In genomic region chr20:2822073-2822472, GRCh38 we compare ENCODE assay signal across 12 cellular contexts. TPM values are rescaled to one million over a fixed set of nuclear protein-coding genes. Genes with fewer than 3 reads are reported as not detected.
DNase-seq lines count a peak whose midpoint lies in the region; ATAC-seq and TF ChIP-seq lines count a peak whose summit lies in the region.
"Had no signal": no experiment of that assay in that cellular context is flagged by ENCODE, and none has a peak within 500 bp of the region (broad histone marks: within the 10 kb centered on the region; RNA-seq: fewer than 3 reads in every experiment).

No MANE protein-coding gene starts in this region.

- intact Hi-C loops in testis (cut with DNase I; ENCODE audit: low total_unique reads) = no loop called here

- no peak overlapping the region for H3K27ac ChIP-seq in effector memory CD4-positive, alpha-beta T cell (ENCODE audit: insufficient read depth, low read length, poor library complexity, severe bottlenecking)
- no peak overlapping the region for H3K27ac ChIP-seq in testis
- H3K27ac ChIP-seq: VCaP had no signal

- 25 to 40% methylated on average over 3 to 5 of the region's 5 CpGs for WGBS in testis, 2 donors

- peaks cover 24% of the 10 kb centered on the region for H3K4me1 ChIP-seq in effector memory CD4-positive, alpha-beta T cell (ENCODE audit: control insufficient read depth, insufficient read depth, low read length, poor library complexity, severe bottlenecking)
- peaks cover 11% of the 10 kb centered on the region for H3K4me1 ChIP-seq in testis

- H3K27ac Mint-ChIP-seq in T-helper 1 cell treated with Interleukin-12 subunit alpha and Interleukin-12 subunit beta and Interleukin-4 antibody, amounts not matched to agents 30 μg/mL and 1 μg/mL, for 36 hours = peak overlapping the region; percentile 36

- H3K4me3 ChIP-seq in effector memory CD4-positive, alpha-beta T cell (ENCODE audit: insufficient read depth, low read depth, low read length, poor library complexity, severe bottlenecking) = peak overlapping the region; percentile 17
- H3K4me3 ChIP-seq in testis = no peak overlapping the region
- no peak overlapping the region for H3K4me3 ChIP-seq in MG63

- DNase-seq in activated T-cell treated with anti-CD3 and anti-CD28 coated beads, Interleukin-2, amount 50 U/mL, for 1 hour = peak; percentile 56
- DNase-seq in activated T-cell treated with anti-CD3 and anti-CD28 coated beads for 4 hours (no peak), testis (peak; percentile 12), MG63 (no peak), epidermal melanocyte (ENCODE audit: insufficient read length, low spot score) (no peak)
- DNase-seq in effector memory CD4-positive, alpha-beta T cell = peak; percentile 22 to 27 (median 24)
- DNase-seq: C1 segment of cervical spinal cord, NCI-H446 had no signal

- peaks cover 53% of the 10 kb centered on the region for H3K27me3 Mint-ChIP-seq in T-helper 1 cell treated with Interleukin-12 subunit alpha and Interleukin-12 subunit beta and Interleukin-4 antibody, amounts not matched to agents 30 μg/mL and 1 μg/mL, for 36 hours (ENCODE audit: low read depth)

- peaks cover under 1% of the 10 kb centered on the region for H3K36me3 Mint-ChIP-seq in T-helper 1 cell treated with Interleukin-12 subunit alpha and Interleukin-12 subunit beta and Interleukin-4 antibody, amounts not matched to agents 30 μg/mL and 1 μg/mL, for 36 hours (ENCODE audit: low read depth)

- H3K9me3 Mint-ChIP-seq in T-helper 1 cell treated with Interleukin-12 subunit alpha and Interleukin-12 subunit beta and Interleukin-4 antibody, amounts not matched to agents 30 μg/mL and 1 μg/mL, for 36 hours = no peaks in the 10 kb centered on the region

- peaks cover 26% of the 10 kb centered on the region for H3K4me1 Mint-ChIP-seq in T-helper 1 cell treated with Interleukin-12 subunit alpha and Interleukin-12 subunit beta and Interleukin-4 antibody, amounts not matched to agents 30 μg/mL and 1 μg/mL, for 36 hours (ENCODE audit: low read depth)

- TF ChIP-seq POLR2A in testis (IDR thresholded peaks at IDR 0.05) = no peak

- no peak for ATAC-seq in HG03342 (IDR thresholded peaks at IDR 0.05; ENCODE audit: unreplicated experiment)

- H3K4me3 Mint-ChIP-seq in T-helper 1 cell treated with Interleukin-12 subunit alpha and Interleukin-12 subunit beta and Interleukin-4 antibody, amounts not matched to agents 30 μg/mL and 1 μg/mL, for 36 hours = peak overlapping the region; percentile 28

- no peak for TF ChIP-seq CTCF in testis (IDR thresholded peaks at IDR 0.05)

- H3K9me3 ChIP-seq in effector memory CD4-positive, alpha-beta T cell (ENCODE audit: control insufficient read depth, low read length) = no peaks in the 10 kb centered on the region
- H3K9me3 ChIP-seq in testis = no peaks in the 10 kb centered on the region
- H3K9me3 ChIP-seq in MG63 = no peaks in the 10 kb centered on the region

- no peaks in the 10 kb centered on the region for H3K27me3 ChIP-seq in effector memory CD4-positive, alpha-beta T cell (replicated peaks; ENCODE audit: control insufficient read depth, insufficient read depth, low read length, poor library complexity, severe bottlenecking)
- no peaks in the 10 kb centered on the region for H3K27me3 ChIP-seq in testis
- peaks cover 10% of the 10 kb centered on the region for H3K27me3 ChIP-seq in MG63

- H3K36me3 ChIP-seq in effector memory CD4-positive, alpha-beta T cell (ENCODE audit: control insufficient read depth, insufficient read depth, low read length) = no peaks in the 10 kb centered on the region
- H3K36me3 ChIP-seq in testis (ENCODE audit: low read depth, missing control alignments) (no peaks in the 10 kb centered on the region), MG63 (no peaks in the 10 kb centered on the region)

RNA-seq across cellular contexts. Expression of gene TMEM239, which starts 5.9 kb away (rescaled TPM):
- total RNA-seq in testis = 100 to 1,000 TPM in 1 of 2 donors, 10 to 100 TPM in 1; 39.0 to 133 TPM
- polyA plus RNA-seq in testis (ENCODE audit: insufficient read depth, low read depth, low replicate concordance) = 77.3 TPM
- not detected in 2 replicates for total RNA-seq in MG63 (2014; rRNA removed; shearing (Covaris generic); ENCODE audit: low replicate concordance)
- total RNA-seq: pulmonary artery endothelial cell had no signal

RNA-seq across cellular contexts. Expression of gene C20orf141, which starts 7.3 kb away (rescaled TPM):
- 100 to 1,000 TPM in 1 of 2 donors, 10 to 100 TPM in 1; 53.6 to 177 TPM for total RNA-seq in testis
- polyA plus RNA-seq in testis (ENCODE audit: insufficient read depth, low read depth, low replicate concordance) = 154 TPM
- not detected in 2 replicates for total RNA-seq in MG63 (2014; rRNA removed; shearing (Covaris generic); ENCODE audit: low replicate concordance)
- total RNA-seq: pulmonary artery endothelial cell had no signal

RNA-seq across cellular contexts. Expression of gene PCED1A, which starts 18.4 kb away (rescaled TPM):
- total RNA-seq in testis = 10 to 100 TPM; 46.0 to 51.1 TPM
- polyA plus RNA-seq in testis (ENCODE audit: insufficient read depth, low read depth, low replicate concordance) = 20.8 TPM
- 4.7 and 7.9 TPM in 2 replicates for total RNA-seq in MG63 (2014; rRNA removed; shearing (Covaris generic); ENCODE audit: low replicate concordance)

RNA-seq across cellular contexts. Expression of gene VPS16, which starts 18.5 kb away (rescaled TPM):
- 10 to 100 TPM; 24.3 to 31.4 TPM for total RNA-seq in testis
- 27.3 TPM for polyA plus RNA-seq in testis (ENCODE audit: insufficient read depth, low read depth, low replicate concordance)
- 18.5 and 21.2 TPM in 2 replicates for total RNA-seq in MG63 (2014; rRNA removed; shearing (Covaris generic); ENCODE audit: low replicate concordance)

RNA-seq across cellular contexts. Expression of gene CPXM1, which starts 21.6 kb away (rescaled TPM):
- 1 to 10 TPM; 3.5 to 8.6 TPM for total RNA-seq in testis
- 25.2 TPM for polyA plus RNA-seq in testis (ENCODE audit: insufficient read depth, low read depth, low replicate concordance)
- total RNA-seq in MG63 (2014; rRNA removed; shearing (Covaris generic); ENCODE audit: low replicate concordance) = 1.2 TPM in 1 of 2 replicates, not detected in the other

Comparison
In these comparisons a context has a peak if more than half of its experiments do, and no peak if none do; other contexts are left out.
1. DNase-seq: peak in activated T-cell treated with anti-CD3 and anti-CD28 coated beads, Interleukin-2, amount 50 U/mL, for 1 hour (single experiment), effector memory CD4-positive, alpha-beta T cell (3 of 3) and testis (single experiment); none in activated T-cell treated with anti-CD3 and anti-CD28 coated beads for 4 hours (single experiment), MG63 (single experiment) and epidermal melanocyte (single experiment).
2. RNA of gene TMEM239, which starts 5.9 kb away (total RNA-seq): 39.0 to 133 TPM in testis; not detected in MG63; every median in the first group is over 10 times any median in the second.
3. RNA of gene C20orf141, which starts 7.3 kb away (total RNA-seq): 53.6 to 177 TPM in testis; not detected in MG63; every median in the first group is over 10 times any median in the second.